ENCODE assay signal across 10 cellular contexts in genomic region chr17:35799942-35800341, GRCh38. TPM values are rescaled to one million over a fixed set of nuclear protein-coding genes. Genes with fewer than 3 reads are reported as not detected.
A peak's percentile ranks its signal among the peaks of the same experiment; 100 is the strongest.
DNase-seq lines count a peak whose midpoint lies in the region; ATAC-seq and TF ChIP-seq lines count a peak whose summit lies in the region.
"Had no signal": no experiment of that assay in that cellular context is flagged by ENCODE, and none has a peak within 500 bp of the region (broad histone marks: within the 10 kb centered on the region; RNA-seq: fewer than 3 reads in every experiment).

No MANE protein-coding gene starts in this region.

- peaks cover 7% of the 10 kb centered on the region for H3K27me3 Mint-ChIP-seq in CD4-positive, alpha-beta T cell
- H3K27me3 Mint-ChIP-seq in neural progenitor cell (ENCODE audit: insufficient read depth, low read depth): peaks cover 34% of the 10 kb centered on the region
- peaks cover 18% of the 10 kb centered on the region for H3K27me3 Mint-ChIP-seq in activated T-cell treated with anti-CD3 and anti-CD28 coated beads, Interleukin-2, amount 50 U/mL, for 4 hours (ENCODE audit: low read depth)

- H4K20me1 ChIP-seq in PC-3 (ENCODE audit: low read length) (no peaks in the 10 kb centered on the region), neural progenitor cell (ENCODE audit: low read depth) (peaks cover 3% of the 10 kb centered on the region)

- H3K79me2 ChIP-seq in PC-3 (ENCODE audit: low read length): no peaks in the 10 kb centered on the region
- no peaks in the 10 kb centered on the region for H3K79me2 ChIP-seq in neural progenitor cell (ENCODE audit: low read depth)

- intact Hi-C loops in CD4-positive, alpha-beta T cell (cut with DNase I, micrococcal nuclease): loop anchor here (10.0 kb wide), 2 partner anchors 185 to 635 kb away; no protein-coding TSS in a partner anchor
- intact Hi-C loops in PC-3 (cut with micrococcal nuclease): no loop called here

- BruUV-seq in PC-3 (replicated peaks; lab: Mats Ljungman, UMichigan): no TSS peak

- H3K9ac ChIP-seq in PC-3 (ENCODE audit: low read length) (no peak overlapping the region), neural progenitor cell (no peak overlapping the region)
- H3K9ac ChIP-seq: KMS-11 had no signal

- H3K4me3 ChIP-seq in PC-3 (ENCODE audit: low read length) (no peak overlapping the region), neural progenitor cell (no peak overlapping the region)

- no peaks in the 10 kb centered on the region for H3K36me3 ChIP-seq in PC-3 (ENCODE audit: low read depth, low read length)
- H3K36me3 ChIP-seq in neural progenitor cell: no peaks in the 10 kb centered on the region

- H3K4me2 ChIP-seq in PC-3 (ENCODE audit: low read length) (no peak overlapping the region), neural progenitor cell (no peak overlapping the region)
- H3K4me2 ChIP-seq: KMS-11 had no signal

- no peak overlapping the region for H2AFZ ChIP-seq in PC-3 (ENCODE audit: low read length)
- no peak overlapping the region for H2AFZ ChIP-seq in neural progenitor cell (replicated peaks)

- H3K27me3 ChIP-seq in CD4-positive, alpha-beta T cell (ENCODE audit: control insufficient read depth, insufficient read depth, low read length): peaks cover 2% of the 10 kb centered on the region
- H3K27me3 ChIP-seq in PC-3 (ENCODE audit: low read length) (no peaks in the 10 kb centered on the region), neural progenitor cell (peaks cover 55% of the 10 kb centered on the region)

- H3K4me1 Mint-ChIP-seq in CD4-positive, alpha-beta T cell (ENCODE audit: low read depth): peaks cover 45% of the 10 kb centered on the region
- H3K4me1 Mint-ChIP-seq in neural progenitor cell: peaks cover 9% of the 10 kb centered on the region
- peaks cover 34% of the 10 kb centered on the region for H3K4me1 Mint-ChIP-seq in activated T-cell treated with anti-CD3 and anti-CD28 coated beads, Interleukin-2, amount 50 U/mL, for 4 hours (ENCODE audit: low read depth)

- peak overlapping the region; percentile 25 for H3K4me3 Mint-ChIP-seq in CD4-positive, alpha-beta T cell
- no peak overlapping the region for H3K4me3 Mint-ChIP-seq in neural progenitor cell
- H3K4me3 Mint-ChIP-seq in activated T-cell treated with anti-CD3 and anti-CD28 coated beads, Interleukin-2, amount 50 U/mL, for 4 hours: no peak overlapping the region

- no peak overlapping the region for H3K27ac Mint-ChIP-seq in CD4-positive, alpha-beta T cell
- no peak overlapping the region for H3K27ac Mint-ChIP-seq in neural progenitor cell

- no peaks in the 10 kb centered on the region for H3K9me3 Mint-ChIP-seq in CD4-positive, alpha-beta T cell
- no peaks in the 10 kb centered on the region for H3K9me3 Mint-ChIP-seq in neural progenitor cell
- no peaks in the 10 kb centered on the region for H3K9me3 Mint-ChIP-seq in activated T-cell treated with anti-CD3 and anti-CD28 coated beads, Interleukin-2, amount 50 U/mL, for 4 hours

- DNase-seq in CD4-positive, alpha-beta T cell: no peak
- peak; percentile 68 for DNase-seq in PC-3
- DNase-seq in fibroblast of gingiva (ENCODE audit: low read depth): peak; percentile 86
- DNase-seq in nucleus accumbens (lab: John Stamatoyannopoulos, UW): peak in 34 of 56 donors; percentile 19 to 77 (median 40)
- no peak for DNase-seq in neural progenitor cell (ENCODE audit: low spot score)
- DNase-seq in NCI-H748 treated with DMSO at 0.1 percent for 48 hours (lab: John Stamatoyannopoulos, UW): no peak
- DNase-seq in activated T-cell treated with anti-CD3 and anti-CD28 coated beads, Interleukin-2, amount 50 U/mL, for 4 hours: no peak

- no peak for ATAC-seq in CD4-positive, alpha-beta T cell (ENCODE audit: poor library complexity)
- ATAC-seq in PC-3: peak; percentile 54
- ATAC-seq in activated T-cell treated with anti-CD3 and anti-CD28 coated beads, Interleukin-2, amount 50 U/mL, for 4 hours: no peak
- no peak for ATAC-seq in GM21529 (IDR thresholded peaks at IDR 0.05; ENCODE audit: unreplicated experiment)

- H3K9me2 ChIP-seq in PC-3 (replicated peaks; ENCODE audit: low read length): no peaks in the 10 kb centered on the region

- TF ChIP-seq CTCF in CD4-positive, alpha-beta T cell (IDR thresholded peaks at IDR 0.05): no peak
- TF ChIP-seq CTCF in PC-3 (conservative IDR thresholded peaks at IDR 0.05; ENCODE audit: low read depth, low read length) (no peak), neural progenitor cell (IDR thresholded peaks at IDR 0.05) (no peak)

- H3K4me1 ChIP-seq in PC-3 (ENCODE audit: insufficient read depth, low read length) (peaks cover 10% of the 10 kb centered on the region; the same call in 1 of the 2 replicates), neural progenitor cell (no peaks in the 10 kb centered on the region)

- H3F3A ChIP-seq in PC-3 (ENCODE audit: low read length, unreplicated experiment) (no peaks in the 10 kb centered on the region), neural progenitor cell (ENCODE audit: low read depth) (peaks cover 1% of the 10 kb centered on the region)

- no peaks in the 10 kb centered on the region for H3K9me3 ChIP-seq in CD4-positive, alpha-beta T cell (ENCODE audit: control insufficient read depth, low read length)
- H3K9me3 ChIP-seq in PC-3 (ENCODE audit: low read length) (no peaks in the 10 kb centered on the region), neural progenitor cell (ENCODE audit: low read depth) (no peaks in the 10 kb centered on the region)

- H3K27ac ChIP-seq in CD4-positive, alpha-beta T cell (ENCODE audit: low read depth, low read length): no peak overlapping the region
- H3K27ac ChIP-seq in PC-3 (ENCODE audit: low read length) (no peak overlapping the region), neural progenitor cell (no peak overlapping the region)
- H3K27ac ChIP-seq: KMS-11 had no signal

- POLR2A ChIA-PET in CD4-positive, alpha-beta T cell (lab: Charles Lee): interaction anchor here (1.4 kb wide), 1 partner anchor 9 kb away, joined by 6 read pairs; the partner anchor contains the start of gene TAF15
- POLR2A ChIA-PET in PC-3 (lab: Charles Lee; ENCODE audit: unreplicated experiment): interaction anchor here (0.6 kb wide), 1 partner anchor 9 kb away, joined by 3 read pairs; the partner anchor contains the start of gene TAF15

- H3K36me3 Mint-ChIP-seq in CD4-positive, alpha-beta T cell (ENCODE audit: low read depth): no peaks in the 10 kb centered on the region
- no peaks in the 10 kb centered on the region for H3K36me3 Mint-ChIP-seq in neural progenitor cell
- no peaks in the 10 kb centered on the region for H3K36me3 Mint-ChIP-seq in activated T-cell treated with anti-CD3 and anti-CD28 coated beads, Interleukin-2, amount 50 U/mL, for 4 hours (ENCODE audit: insufficient read depth)

- CTCF ChIA-PET in CD4-positive, alpha-beta T cell (lab: Charles Lee): interaction anchor here (0.8 to 2.2 kb wide), 2 partner anchors 9 to 36 kb away, joined by 3 to 7 read pairs; partner anchors contain the start of gene TAF15
- CTCF ChIA-PET in PC-3 (lab: Charles Lee): interaction anchor here (0.6 to 1.0 kb wide), 3 partner anchors 11 to 35 kb away, joined by 3 read pairs; no protein-coding TSS in a partner anchor

RNA-seq across cellular contexts. Expression of gene MMP28, which starts 4.5 kb away (rescaled TPM):
- total RNA-seq in CD4-positive, alpha-beta T cell: 1 to 10 TPM; 6.7 to 9.9 TPM
- total RNA-seq in PC-3 (2014; rRNA removed) (1.6 and 2.4 TPM in 2 replicates), neural progenitor cell (ENCODE audit: low replicate concordance) (not detected in 2 replicates)
- under 1 TPM in 2 of 3 donors, not detected in 1; 0.23 to 0.29 TPM for total RNA-seq in activated T-cell treated with anti-CD3 and anti-CD28 coated beads, Interleukin-2, amount 50 U/mL, for 4 hours

RNA-seq across cellular contexts. Expression of gene TAF15, which starts 9.3 kb away (rescaled TPM):
- 100 to 1,000 TPM; 114 to 119 TPM for total RNA-seq in CD4-positive, alpha-beta T cell
- total RNA-seq in PC-3 (2014; rRNA removed) (32.4 and 48.1 TPM in 2 replicates), neural progenitor cell (ENCODE audit: low replicate concordance) (84.8 and 90.1 TPM in 2 replicates)
- total RNA-seq in activated T-cell treated with anti-CD3 and anti-CD28 coated beads, Interleukin-2, amount 50 U/mL, for 4 hours: 100 to 1,000 TPM; 215 to 249 (median 239) TPM

RNA-seq across cellular contexts. Expression of gene C17orf50, which starts 39.3 kb away (rescaled TPM):
- not detected for total RNA-seq in CD4-positive, alpha-beta T cell
- total RNA-seq in PC-3 (2014; rRNA removed): not detected in 2 replicates
- not detected in 2 replicates for total RNA-seq in neural progenitor cell (ENCODE audit: low replicate concordance)
- not detected for total RNA-seq in activated T-cell treated with anti-CD3 and anti-CD28 coated beads, Interleukin-2, amount 50 U/mL, for 4 hours
- total RNA-seq: subcutaneous adipose tissue had no signal

RNA-seq across cellular contexts. Expression of gene GAS2L2, which starts 46.9 kb away (rescaled TPM):
- under 1 TPM; 0.19 to 0.22 TPM for total RNA-seq in CD4-positive, alpha-beta T cell
- total RNA-seq in PC-3 (2014; rRNA removed) (not detected in 2 replicates), neural progenitor cell (ENCODE audit: low replicate concordance) (0.09 TPM in 1 of 2 replicates, not detected in the other)
- total RNA-seq in activated T-cell treated with anti-CD3 and anti-CD28 coated beads, Interleukin-2, amount 50 U/mL, for 4 hours: under 1 TPM in 1 of 3 donors, not detected in 2; 0.05 TPM

Comparison
In these comparisons a context has a peak if more than half of its experiments do, and no peak if none do; other contexts are left out.
1. DNase-seq: peak in PC-3 (single experiment), fibroblast of gingiva (single experiment) and nucleus accumbens (34 of 56); none in CD4-positive, alpha-beta T cell (0 of 10), neural progenitor cell (single experiment), NCI-H748 treated with DMSO at 0.1 percent for 48 hours (single experiment) and activated T-cell treated with anti-CD3 and anti-CD28 coated beads, Interleukin-2, amount 50 U/mL, for 4 hours (single experiment).